Comparison of ENCODE assay signal across 13 cellular contexts in genomic region chr10:32963102-32963501, GRCh38. TPM values are rescaled to one million over a fixed set of nuclear protein-coding genes. Genes with fewer than 3 reads are reported as not detected.
A peak's percentile ranks its signal among the peaks of the same experiment; 100 is the strongest.
DNase-seq lines count a peak whose midpoint lies in the region; ATAC-seq and TF ChIP-seq lines count a peak whose summit lies in the region.
"Had no signal": no experiment of that assay in that cellular context is flagged by ENCODE, and none has a peak within 500 bp of the region (broad histone marks: within the 10 kb centered on the region; RNA-seq: fewer than 3 reads in every experiment).

No MANE protein-coding gene starts in this region.

- H3K9me3 Mint-ChIP-seq in activated CD4-positive, alpha-beta T cell treated with anti-CD3 and anti-CD28 coated beads for 36 hours (ENCODE audit: low read depth): no peaks in the 10 kb centered on the region
- H3K9me3 Mint-ChIP-seq: activated naive CD8-positive, alpha-beta T cell treated with anti-CD3 and anti-CD28 coated beads, Interleukin-2, amount 10 ng/mL, durations not matched to agents 7 days and 5 days had no signal

- H3K36me3 ChIP-seq in Karpas-422 (ENCODE audit: insufficient read depth, low read length) (no peaks in the 10 kb centered on the region), osteoblast (ENCODE audit: insufficient read depth, low read length) (no peaks in the 10 kb centered on the region), MG63 (no peaks in the 10 kb centered on the region)

- H3K9me3 ChIP-seq in Karpas-422 (ENCODE audit: low read length) (no peaks in the 10 kb centered on the region), osteoblast (ENCODE audit: low read depth, low read length) (no peaks in the 10 kb centered on the region), MG63 (no peaks in the 10 kb centered on the region; the same call in 1 of the 2 replicates)

- H3K4me1 ChIP-seq in Karpas-422 (ENCODE audit: low read length) (peaks cover 75% of the 10 kb centered on the region), osteoblast (ENCODE audit: insufficient read depth, low read length) (peaks cover 46% of the 10 kb centered on the region)

- intact Hi-C loops in activated CD4-positive, alpha-beta T cell treated with anti-CD3 and anti-CD28 coated beads for 36 hours (cut with DNase I, micrococcal nuclease): no loop called here

- no peak for ATAC-seq in HG03196 (IDR thresholded peaks at IDR 0.05; ENCODE audit: unreplicated experiment)
- no peak for ATAC-seq in activated CD4-positive, alpha-beta T cell treated with anti-CD3 and anti-CD28 coated beads for 36 hours

- H3K4me3 Mint-ChIP-seq in activated CD4-positive, alpha-beta T cell treated with anti-CD3 and anti-CD28 coated beads for 36 hours: no peak overlapping the region
- H3K4me3 Mint-ChIP-seq: activated naive CD8-positive, alpha-beta T cell treated with anti-CD3 and anti-CD28 coated beads, Interleukin-2, amount 10 ng/mL, durations not matched to agents 7 days and 5 days had no signal

- H4K20me1 ChIP-seq in Karpas-422 (ENCODE audit: insufficient read depth, low read depth, low read length) (no peaks in the 10 kb centered on the region), osteoblast (ENCODE audit: insufficient read depth, low read length) (no peaks in the 10 kb centered on the region)

- H3K4me3 ChIP-seq in Karpas-422 (ENCODE audit: low read length) (no peak overlapping the region), osteoblast (ENCODE audit: insufficient read depth, low read length) (no peak overlapping the region), MG63 (no peak overlapping the region)

- POLR2A ChIA-PET in activated CD4-positive, alpha-beta T cell treated with anti-CD3 and anti-CD28 coated beads for 36 hours (lab: Charles Lee): no interaction called here

- in situ Hi-C loops in GM13977 (cut with MboI; ENCODE audit: low pct_unique_long_range_greater_than_20kb, low sequenced_read_pairs, unreplicated experiment): no loop called here

- H3K79me2 ChIP-seq in Karpas-422 (ENCODE audit: low read length): peaks cover 8% of the 10 kb centered on the region
- H3K79me2 ChIP-seq in osteoblast (ENCODE audit: insufficient read depth, low read length): peaks cover 30% of the 10 kb centered on the region

- H3K36me3 Mint-ChIP-seq in activated CD4-positive, alpha-beta T cell treated with anti-CD3 and anti-CD28 coated beads for 36 hours (ENCODE audit: low read depth): no peaks in the 10 kb centered on the region
- H3K36me3 Mint-ChIP-seq: activated naive CD8-positive, alpha-beta T cell treated with anti-CD3 and anti-CD28 coated beads, Interleukin-2, amount 10 ng/mL, durations not matched to agents 7 days and 5 days had no signal

- H3K4me2 ChIP-seq in Karpas-422 (ENCODE audit: low read depth, low read length, poor library complexity, severe bottlenecking) (peak overlapping the region; percentile 85), osteoblast (ENCODE audit: insufficient read depth, low read length) (peak overlapping the region; percentile 67)

- H3K27ac Mint-ChIP-seq in activated CD4-positive, alpha-beta T cell treated with anti-CD3 and anti-CD28 coated beads for 36 hours: no peak overlapping the region
- H3K27ac Mint-ChIP-seq: activated naive CD8-positive, alpha-beta T cell treated with anti-CD3 and anti-CD28 coated beads, Interleukin-2, amount 10 ng/mL, durations not matched to agents 7 days and 5 days had no signal

- H3K27me3 ChIP-seq in Karpas-422 (ENCODE audit: low read length) (no peaks in the 10 kb centered on the region), osteoblast (ENCODE audit: insufficient read depth, low read length) (no peaks in the 10 kb centered on the region), MG63 (no peaks in the 10 kb centered on the region)

- peaks cover 12% of the 10 kb centered on the region for H3K27me3 Mint-ChIP-seq in activated CD4-positive, alpha-beta T cell treated with anti-CD3 and anti-CD28 coated beads for 36 hours
- H3K27me3 Mint-ChIP-seq: activated naive CD8-positive, alpha-beta T cell treated with anti-CD3 and anti-CD28 coated beads, Interleukin-2, amount 10 ng/mL, durations not matched to agents 7 days and 5 days had no signal

- peak overlapping the region; percentile 57 for H3K9ac ChIP-seq in Karpas-422 (ENCODE audit: low read length)

- no peaks in the 10 kb centered on the region for H3K9me2 ChIP-seq in Karpas-422 (replicated peaks; ENCODE audit: insufficient read depth, low read length)

- peak overlapping the region; percentile 10; the same call in 1 of the 2 replicates for H2AFZ ChIP-seq in Karpas-422 (ENCODE audit: low read length)
- peak overlapping the region; percentile 24 for H2AFZ ChIP-seq in osteoblast (ENCODE audit: low read length)

- peaks cover 24% of the 10 kb centered on the region for H3K4me1 Mint-ChIP-seq in activated CD4-positive, alpha-beta T cell treated with anti-CD3 and anti-CD28 coated beads for 36 hours

- DNase-seq in CD1c-positive myeloid dendritic cell (ENCODE audit: extremely low spot score): peak; percentile 49
- DNase-seq in Karpas-422: no peak
- peak; percentile 71 for DNase-seq in dermis blood vessel endothelial cell
- DNase-seq in osteoblast (ENCODE audit: insufficient read length, low spot score, missing footprints): peak; percentile 62
- no peak for DNase-seq in GM13977 (ENCODE audit: low spot score)
- DNase-seq in activated CD4-positive, alpha-beta T cell treated with anti-CD3 and anti-CD28 coated beads for 36 hours: no peak
- no peak for DNase-seq in MG63
- DNase-seq: activated CD8-positive, alpha-beta memory T cell treated with anti-CD3 and anti-CD28 coated beads for 24 hours; activated naive CD8-positive, alpha-beta T cell treated with anti-CD3 and anti-CD28 coated beads, Interleukin-2, amount 10 ng/mL, durations not matched to agents 7 days and 5 days; MM.1S; NCI-H748 treated with DMSO at 0.1 percent for 48 hours; T-helper 1 cell had no signal

- TF ChIP-seq CTCF in osteoblast (IDR thresholded peaks at IDR 0.05; ENCODE audit: extremely low read depth, low read depth, low read length): no peak
- no peak for TF ChIP-seq CTCF in GM13977 (IDR thresholded peaks at IDR 0.05; ENCODE audit: extremely low read depth, insufficient read depth, missing control alignments)

- CTCF ChIA-PET in activated CD4-positive, alpha-beta T cell treated with anti-CD3 and anti-CD28 coated beads for 36 hours (lab: Charles Lee): interaction anchor here (0.8 kb wide), 1 partner anchor 9 kb away, joined by 4 read pairs; no protein-coding TSS in a partner anchor

- H3K27ac ChIP-seq in Karpas-422 (ENCODE audit: low read length): peak overlapping the region; percentile 96
- peak overlapping the region; percentile 85 for H3K27ac ChIP-seq in osteoblast (ENCODE audit: low read depth, low read length)

RNA-seq across cellular contexts. Expression of gene ITGB1, which starts 5.1 kb away (rescaled TPM):
- total RNA-seq in Karpas-422 (2014; rRNA removed; shearing (Covaris generic); ENCODE audit: low replicate concordance): 526 and 559 TPM in 2 replicates
- 1,657 and 1,756 TPM in 2 replicates for total RNA-seq in dermis blood vessel endothelial cell
- total RNA-seq in osteoblast: 1,572 and 1,742 TPM in 2 replicates
- 10 to 100 TPM; 57.6 to 68.9 TPM for total RNA-seq in activated CD4-positive, alpha-beta T cell treated with anti-CD3 and anti-CD28 coated beads for 36 hours
- 715 and 2,345 TPM in 2 replicates for total RNA-seq in MG63 (2014; rRNA removed; shearing (Covaris generic); ENCODE audit: low replicate concordance)

Comparison
In these comparisons a context has a peak if more than half of its experiments do, and no peak if none do; other contexts are left out.
1. DNase-seq: peak in CD1c-positive myeloid dendritic cell (single experiment), dermis blood vessel endothelial cell (single experiment) and osteoblast (single experiment); none in Karpas-422 (single experiment), GM13977 (single experiment), activated CD4-positive, alpha-beta T cell treated with anti-CD3 and anti-CD28 coated beads for 36 hours (single experiment) and MG63 (single experiment).